Comparison of ENCODE assay signal across 12 cellular contexts in genomic region chr6:42169780-42170179, GRCh38. TPM values are rescaled to one million over a fixed set of nuclear protein-coding genes. Genes with fewer than 3 reads are reported as not detected.
A peak's percentile ranks its signal among the peaks of the same experiment; 100 is the strongest.
DNase-seq lines count a peak whose midpoint lies in the region; ATAC-seq, FAIRE-seq and TF ChIP-seq lines count a peak whose summit lies in the region.
"Not testable (repeated sequence)": the region's sequence is repeated elsewhere in the genome, so short reads cannot be mapped to it uniquely, and the experiment has no call there.
"Had no signal": no experiment of that assay in that cellular context is flagged by ENCODE, and none has a peak within 500 bp of the region (broad histone marks: within the 10 kb centered on the region; RNA-seq: fewer than 3 reads in every experiment).

No MANE protein-coding gene starts in this region.

- not testable (repeated sequence) for FAIRE-seq in K562 (lab: Jason Lieb, UNC); HepG2 (lab: Jason Lieb, UNC)

- not testable (repeated sequence) for H4K20me1 ChIP-seq in K562 (replicated peaks; ENCODE audit: control insufficient read depth, insufficient read depth, low read length); HepG2 (ENCODE audit: insufficient read depth, low read length)

- peak; percentile 51 for DNase-seq in NCI-H82 (lab: John Stamatoyannopoulos, UW)
- DNase-seq in WTC11 (ENCODE audit: low spot score); K562 (ENCODE audit: extremely low read depth in 1 of 4, low spot score in 3 of 4); HepG2 (ENCODE audit: low spot score): not testable (repeated sequence)

- intact Hi-C loops in K562 (cut with micrococcal nuclease): not testable (repeated sequence)
- intact Hi-C loops in HepG2 (cut with micrococcal nuclease; ENCODE audit: unreplicated experiment): loop anchor here (5.0 kb wide), 1 partner anchor 382 kb away; the partner anchor contains the start of gene TOMM6

- not testable (repeated sequence) for H3K36me3 Mint-ChIP-seq in WTC11

- H3K9me3 ChIP-seq in K562 (replicated peaks; ENCODE audit: control insufficient read depth, insufficient read depth, low read depth, low read length); HepG2 (ENCODE audit: low read length): not testable (repeated sequence)

- TF ChIP-seq POLR2A in K562 (conservative IDR thresholded peaks at IDR 0.05); HepG2 (IDR thresholded peaks at IDR 0.05; ENCODE audit: insufficient read depth in 1 of 2, low read depth in 2 of 2, low read length in 2 of 2): not testable (repeated sequence)

- POLR2A ChIA-PET in WTC11 (lab: Charles Lee); HepG2 (lab: Yijun Ruan, JAX): not testable (repeated sequence)
- POLR2A ChIA-PET in K562 (lab: Yijun Ruan, JAX): interaction anchor here (2.0 kb wide), 1 partner anchor 24 kb away, joined by 5 read pairs; the partner anchor contains the start of gene GUCA1B

- 25% methylated on average over 2 of the region's 2 CpGs for WGBS in K562 (ENCODE audit: insufficient coverage, low coverage, missing lambda C conversion rate)
- WGBS in HepG2 (ENCODE audit: low lambda C conversion rate): 9% methylated on average over 2 of the region's 2 CpGs

- not testable (repeated sequence) for H3K4me3 Mint-ChIP-seq in WTC11

- TF ChIP-seq CTCF in WTC11 (IDR thresholded peaks at IDR 0.05); K562 (IDR thresholded peaks at IDR 0.05 in 2 of 3, conservative IDR thresholded peaks at IDR 0.05 in 1 of 3; ENCODE audit: insufficient read depth in 2 of 3, low read depth in 1 of 3, low read length in 3 of 3); HepG2 (CRISPR knock-in tag; IDR thresholded peaks at IDR 0.05): not testable (repeated sequence)

- not testable (repeated sequence) for H3K9ac ChIP-seq in K562 (ENCODE audit: insufficient read depth in 1 of 2, low read depth in 2 of 2, low read length in 2 of 2); HepG2 (ENCODE audit: insufficient read depth, low read depth, low read length)

- TF ChIP-seq RAD21 in K562 (CRISPR knock-in tag; conservative IDR thresholded peaks at IDR 0.05 in 1 of 2, IDR thresholded peaks at IDR 0.05 in 1 of 2); HepG2 (CRISPR knock-in tag; IDR thresholded peaks at IDR 0.05): not testable (repeated sequence)

- not testable (repeated sequence) for H3K9me3 Mint-ChIP-seq in WTC11

- not testable (repeated sequence) for H3K4me1 ChIP-seq in K562 (replicated peaks in 1 of 2; ENCODE audit: control insufficient read depth in 2 of 2, insufficient read depth in 2 of 2, low read length in 2 of 2); HepG2 (ENCODE audit: insufficient read depth, low read length)

- H3K27ac Mint-ChIP-seq in WTC11: not testable (repeated sequence)

- TF ChIP-seq EP300 in K562 (IDR thresholded peaks at IDR 0.05; ENCODE audit: low read length); HepG2 (IDR thresholded peaks at IDR 0.05; ENCODE audit: low read depth in 2 of 2, low read length in 2 of 2); HepG2 (CRISPR knock-in tag; IDR thresholded peaks at IDR 0.05; ENCODE audit: borderline replicate concordance): not testable (repeated sequence)

- CTCF ChIA-PET in WTC11 (lab: Charles Lee): interaction anchor here (1.1 to 3.7 kb wide), 3 partner anchors 46 to 76 kb away, joined by 4 to 22 read pairs (median 14); partner anchors contain the start of gene MRPS10
- CTCF ChIA-PET in K562 (lab: Yijun Ruan, JAX; ENCODE audit: low intra/inter-chr PET ratio): interaction anchor here (4.6 kb wide), 1 partner anchor 45 kb away, joined by 47 read pairs; no protein-coding TSS in a partner anchor
- CTCF ChIA-PET in HepG2 (lab: Yijun Ruan, JAX; ENCODE audit: low intra/inter-chr PET ratio, low total read pairs): not testable (repeated sequence)

- H2AFZ ChIP-seq in K562 (ENCODE audit: low read depth, low read length); HepG2 (ENCODE audit: low read length): not testable (repeated sequence)

- peaks cover 20% of the 10 kb centered on the region for H3K4me1 Mint-ChIP-seq in WTC11

- BruUV-seq in K562 (replicated peaks; lab: Mats Ljungman, UMichigan); HepG2 (replicated peaks; lab: Mats Ljungman, UMichigan): not testable (repeated sequence)

- H3K4me2 ChIP-seq in K562 (ENCODE audit: insufficient read depth, low read length); HepG2 (ENCODE audit: low read depth, low read length): not testable (repeated sequence)

- H3K9me1 ChIP-seq in K562 (ENCODE audit: control insufficient read depth, insufficient read depth, low read length): not testable (repeated sequence)

- in situ Hi-C loops in K562 (cut with MboI): not testable (repeated sequence)
- in situ Hi-C loops in HepG2 (cut with HindIII; ENCODE audit: extremely low pct_ligation_motif_present, low pct_unique_long_range_greater_than_20kb): loop anchor here (5.0 kb wide), 2 partner anchors 58 to 92 kb away; no protein-coding TSS in a partner anchor

- H3K36me3 ChIP-seq in K562 (ENCODE audit: control insufficient read depth, insufficient read depth, low read length); HepG2 (replicated peaks in 1 of 2; ENCODE audit: control insufficient read depth in 1 of 2, insufficient read depth in 2 of 2, low read length in 2 of 2): not testable (repeated sequence)

- H3K79me2 ChIP-seq in K562 (ENCODE audit: control insufficient read depth, insufficient read depth, low read length); HepG2 (ENCODE audit: insufficient read depth, low read length): not testable (repeated sequence)

- H3K27ac ChIP-seq in K562 (ENCODE audit: extremely low read depth, low read depth, low read length); HepG2 (ENCODE audit: extremely low read length, insufficient read depth, low read length): not testable (repeated sequence)

- H3K4me3 ChIP-seq in K562; HepG2 (replicated peaks in 1 of 3; ENCODE audit: insufficient read depth in 1 of 3, low read depth in 2 of 3, low read length in 3 of 3): not testable (repeated sequence)

- ATAC-seq in WTC11, K562, HepG2: not testable (repeated sequence)

- H3K27me3 ChIP-seq in K562 (ENCODE audit: control insufficient read depth in 2 of 2, insufficient read depth in 2 of 2, low read length in 2 of 2); HepG2 (ENCODE audit: control insufficient read depth in 1 of 2, insufficient read depth in 2 of 2, low read length in 2 of 2): not testable (repeated sequence)

- H3K27me3 Mint-ChIP-seq in WTC11 (ENCODE audit: low read depth): peaks cover 11% of the 10 kb centered on the region

RNA-seq across cellular contexts. Expression of gene GUCA1A, which starts 3.4 kb away (rescaled TPM):
- total RNA-seq in WTC11 (2021) (10.9 to 12.9 TPM (median 12.5 TPM) in 3 replicates), K562 (2014; rRNA removed) (not detected in 2 replicates), K562 (2014; rRNA removed; fragmentation: Illumina TruSeq; extraction: Trizol) (not detected in 2 replicates), K562 (2015; rRNA removed; fragmentation: Illumina TruSeq; extraction: Trizol) (not detected in 2 replicates), K562 (2021) (not detected in 2 replicates), HepG2 (2016; rRNA removed; fragmentation: Illumina TruSeq; extraction: Trizol) (not detected in 2 replicates)
- total RNA-seq in K562 (2011; cell fraction: chromatin; rRNA removed; ENCODE audit: low replicate concordance): not detected in 2 replicates
- total RNA-seq in K562 (2011; cell fraction: nucleolus; rRNA removed): not detected in 2 replicates
- total RNA-seq in K562 (2011; cell fraction: nucleoplasm; rRNA removed): not detected in 2 replicates
- polyA plus RNA-seq in K562 (2011; rRNA removed) (not detected in 2 replicates), K562 (2014; fragmentation: Illumina TruSeq; extraction: Trizol) (not detected in 2 replicates), K562 (2014; fragmentation: Nextera tagmentation; extraction: Ambion mirVana) (not detected), K562 (2014; rRNA removed) (not detected in 2 replicates), HepG2 (2011; rRNA removed) (not detected in 2 replicates)
- not detected in 2 replicates for polyA plus RNA-seq in K562 (2011; cell fraction: cytosol; rRNA removed)
- not detected in 2 replicates for polyA plus RNA-seq in K562 (2011; cell fraction: nucleus; rRNA removed)
- not detected in 2 replicates for polyA plus RNA-seq in K562 (2012)
- not detected in 2 replicates for polyA minus RNA-seq in K562 (2011; rRNA and poly(A)+ RNA removed)
- polyA minus RNA-seq in K562 (2011; cell fraction: cytosol; rRNA and poly(A)+ RNA removed): not detected in 2 replicates
- polyA minus RNA-seq in K562 (2011; cell fraction: nucleus; rRNA and poly(A)+ RNA removed): not detected in 2 replicates
- not detected in 2 replicates for total RNA-seq in HepG2 (2016; cell fraction: cytosol; rRNA removed; fragmentation: Illumina TruSeq; extraction: Trizol; ENCODE audit: low read depth)
- total RNA-seq in HepG2 (2016; cell fraction: insoluble cytoplasmic fraction; rRNA removed; fragmentation: Illumina TruSeq; extraction: Trizol): not detected in 2 replicates
- not detected in 2 replicates for total RNA-seq in HepG2 (2016; cell fraction: membrane; rRNA removed; fragmentation: Illumina TruSeq; extraction: Trizol)
- not detected in 2 replicates for total RNA-seq in HepG2 (2016; cell fraction: nucleus; rRNA removed; fragmentation: Illumina TruSeq; extraction: Trizol)
- not detected in 2 replicates for polyA plus RNA-seq in HepG2 (2011; cell fraction: cytosol; rRNA removed)
- polyA plus RNA-seq in HepG2 (2011; cell fraction: nucleus; rRNA removed): not detected in 2 replicates
- polyA plus RNA-seq in HepG2 (2012): not detected in 2 replicates
- polyA plus RNA-seq in HepG2 (2016; cell fraction: cytosol; fragmentation: Illumina TruSeq; extraction: Trizol; ENCODE audit: low read depth): not detected in 2 replicates
- polyA plus RNA-seq in HepG2 (2016; cell fraction: insoluble cytoplasmic fraction; fragmentation: Illumina TruSeq; extraction: Trizol; ENCODE audit: low read depth): not detected in 2 replicates
- polyA plus RNA-seq in HepG2 (2016; cell fraction: membrane; fragmentation: Illumina TruSeq; extraction: Trizol; ENCODE audit: low read depth): not detected in 2 replicates
- polyA plus RNA-seq in HepG2 (2016; cell fraction: nucleus; fragmentation: Illumina TruSeq; extraction: Trizol; ENCODE audit: insufficient read depth, low read depth): not detected in 2 replicates
- not detected in 2 replicates for polyA minus RNA-seq in HepG2 (2011; rRNA and poly(A)+ RNA removed; ENCODE audit: low replicate concordance)
- polyA minus RNA-seq in HepG2 (2011; cell fraction: cytosol; rRNA and poly(A)+ RNA removed): not detected in 2 replicates
- polyA minus RNA-seq in HepG2 (2011; cell fraction: nucleus; rRNA and poly(A)+ RNA removed): not detected in 2 replicates
- total RNA-seq: A673; CD4-positive, alpha-beta memory T cell; CD4-positive, CD25-positive, alpha-beta regulatory T cell; CD8-positive, alpha-beta memory T cell; Daoy; G401; GM12878 had no signal
- polyA plus RNA-seq: CD14-positive monocyte; CD4-positive, alpha-beta memory T cell; CD4-positive, CD25-positive, alpha-beta regulatory T cell; CD8-positive, alpha-beta memory T cell; GM12878 had no signal

RNA-seq across cellular contexts. Expression of gene GUCA1B, which starts 25.0 kb away (rescaled TPM):
- total RNA-seq in WTC11 (2021) (2.0 to 3.7 TPM (median 2.7 TPM) in 3 replicates), K562 (2014; rRNA removed) (0.20 and 0.23 TPM in 2 replicates), K562 (2014; rRNA removed; fragmentation: Illumina TruSeq; extraction: Trizol) (0.69 and 0.77 TPM in 2 replicates), K562 (2015; rRNA removed; fragmentation: Illumina TruSeq; extraction: Trizol) (0.34 and 0.51 TPM in 2 replicates), K562 (2021) (0.92 and 0.95 TPM in 2 replicates), HepG2 (2016; rRNA removed; fragmentation: Illumina TruSeq; extraction: Trizol) (0.31 and 0.75 TPM in 2 replicates)
- total RNA-seq in K562 (2011; cell fraction: chromatin; rRNA removed; ENCODE audit: low replicate concordance): 3.9 and 6.5 TPM in 2 replicates
- total RNA-seq in K562 (2011; cell fraction: nucleolus; rRNA removed): 3.2 and 3.3 TPM in 2 replicates
- total RNA-seq in K562 (2011; cell fraction: nucleoplasm; rRNA removed): 5.9 and 7.7 TPM in 2 replicates
- polyA plus RNA-seq in K562 (2011; rRNA removed) (0.54 and 1.7 TPM in 2 replicates), K562 (2014; fragmentation: Illumina TruSeq; extraction: Trizol) (0.43 and 0.48 TPM in 2 replicates), K562 (2014; fragmentation: Nextera tagmentation; extraction: Ambion mirVana) (not detected), K562 (2014; rRNA removed) (0.21 TPM in 1 of 2 replicates, not detected in the other), HepG2 (2011; rRNA removed) (0.58 and 0.74 TPM in 2 replicates)
- polyA plus RNA-seq in K562 (2011; cell fraction: cytosol; rRNA removed): 0.19 and 1.4 TPM in 2 replicates
- 2.5 and 3.8 TPM in 2 replicates for polyA plus RNA-seq in K562 (2011; cell fraction: nucleus; rRNA removed)
- 0.40 and 1.4 TPM in 2 replicates for polyA plus RNA-seq in K562 (2012)
- 0.60 and 1.3 TPM in 2 replicates for polyA minus RNA-seq in K562 (2011; rRNA and poly(A)+ RNA removed)
- not detected in 2 replicates for polyA minus RNA-seq in K562 (2011; cell fraction: cytosol; rRNA and poly(A)+ RNA removed)
- polyA minus RNA-seq in K562 (2011; cell fraction: nucleus; rRNA and poly(A)+ RNA removed): 0.54 and 1.7 TPM in 2 replicates
- not detected in 2 replicates for total RNA-seq in HepG2 (2016; cell fraction: cytosol; rRNA removed; fragmentation: Illumina TruSeq; extraction: Trizol; ENCODE audit: low read depth)
- total RNA-seq in HepG2 (2016; cell fraction: insoluble cytoplasmic fraction; rRNA removed; fragmentation: Illumina TruSeq; extraction: Trizol): 0.22 and 0.26 TPM in 2 replicates
- total RNA-seq in HepG2 (2016; cell fraction: membrane; rRNA removed; fragmentation: Illumina TruSeq; extraction: Trizol): 0.28 TPM in 1 of 2 replicates, not detected in the other
- total RNA-seq in HepG2 (2016; cell fraction: nucleus; rRNA removed; fragmentation: Illumina TruSeq; extraction: Trizol): 0.34 and 0.47 TPM in 2 replicates
- polyA plus RNA-seq in HepG2 (2011; cell fraction: cytosol; rRNA removed): 0.23 and 0.40 TPM in 2 replicates
- polyA plus RNA-seq in HepG2 (2011; cell fraction: nucleus; rRNA removed): 2.1 and 2.6 TPM in 2 replicates
- 0.72 and 1.5 TPM in 2 replicates for polyA plus RNA-seq in HepG2 (2012)
- not detected in 2 replicates for polyA plus RNA-seq in HepG2 (2016; cell fraction: cytosol; fragmentation: Illumina TruSeq; extraction: Trizol; ENCODE audit: low read depth)
- 0.38 and 0.50 TPM in 2 replicates for polyA plus RNA-seq in HepG2 (2016; cell fraction: insoluble cytoplasmic fraction; fragmentation: Illumina TruSeq; extraction: Trizol; ENCODE audit: low read depth)
- polyA plus RNA-seq in HepG2 (2016; cell fraction: membrane; fragmentation: Illumina TruSeq; extraction: Trizol; ENCODE audit: low read depth): 0.17 and 0.26 TPM in 2 replicates
- polyA plus RNA-seq in HepG2 (2016; cell fraction: nucleus; fragmentation: Illumina TruSeq; extraction: Trizol; ENCODE audit: insufficient read depth, low read depth): 0.89 and 2.5 TPM in 2 replicates
- 0.19 and 0.26 TPM in 2 replicates for polyA minus RNA-seq in HepG2 (2011; rRNA and poly(A)+ RNA removed; ENCODE audit: low replicate concordance)
- polyA minus RNA-seq in HepG2 (2011; cell fraction: cytosol; rRNA and poly(A)+ RNA removed): not detected in 2 replicates
- polyA minus RNA-seq in HepG2 (2011; cell fraction: nucleus; rRNA and poly(A)+ RNA removed): 0.90 and 0.99 TPM in 2 replicates
- total RNA-seq: G401 had no signal
- polyA plus RNA-seq: CD8-positive, alpha-beta memory T cell had no signal

RNA-seq across cellular contexts. Expression of gene C6orf132, which starts 27.4 kb away (rescaled TPM):
- total RNA-seq in WTC11 (2021) (38.1 to 52.6 TPM (median 38.2 TPM) in 3 replicates), K562 (2014; rRNA removed) (0.14 and 0.20 TPM in 2 replicates), K562 (2014; rRNA removed; fragmentation: Illumina TruSeq; extraction: Trizol) (0.16 and 0.18 TPM in 2 replicates), K562 (2015; rRNA removed; fragmentation: Illumina TruSeq; extraction: Trizol) (0.08 and 0.11 TPM in 2 replicates), K562 (2021) (0.22 and 0.35 TPM in 2 replicates), HepG2 (2016; rRNA removed; fragmentation: Illumina TruSeq; extraction: Trizol) (1.5 and 3.0 TPM in 2 replicates)
- 1.0 and 1.2 TPM in 2 replicates for total RNA-seq in K562 (2011; cell fraction: chromatin; rRNA removed; ENCODE audit: low replicate concordance)
- total RNA-seq in K562 (2011; cell fraction: nucleolus; rRNA removed): 0.53 and 1.0 TPM in 2 replicates
- total RNA-seq in K562 (2011; cell fraction: nucleoplasm; rRNA removed): 1.0 and 2.0 TPM in 2 replicates
- polyA plus RNA-seq in K562 (2011; rRNA removed) (0.20 and 0.21 TPM in 2 replicates), K562 (2014; fragmentation: Illumina TruSeq; extraction: Trizol) (0.10 TPM in 2 replicates), K562 (2014; fragmentation: Nextera tagmentation; extraction: Ambion mirVana) (under 1 TPM; 0.06 to 0.08 TPM), K562 (2014; rRNA removed) (0.16 and 0.26 TPM in 2 replicates), HepG2 (2011; rRNA removed) (0.78 and 0.85 TPM in 2 replicates)
- polyA plus RNA-seq in K562 (2011; cell fraction: cytosol; rRNA removed): 0.16 and 0.25 TPM in 2 replicates
- 0.20 and 0.33 TPM in 2 replicates for polyA plus RNA-seq in K562 (2011; cell fraction: nucleus; rRNA removed)
- polyA plus RNA-seq in K562 (2012): 0.21 and 0.35 TPM in 2 replicates
- 0.51 and 0.67 TPM in 2 replicates for polyA minus RNA-seq in K562 (2011; rRNA and poly(A)+ RNA removed)
- 0.19 TPM in 1 of 2 replicates, not detected in the other for polyA minus RNA-seq in K562 (2011; cell fraction: cytosol; rRNA and poly(A)+ RNA removed)
- 0.40 and 0.44 TPM in 2 replicates for polyA minus RNA-seq in K562 (2011; cell fraction: nucleus; rRNA and poly(A)+ RNA removed)
- total RNA-seq in HepG2 (2016; cell fraction: cytosol; rRNA removed; fragmentation: Illumina TruSeq; extraction: Trizol; ENCODE audit: low read depth): 3.8 and 6.3 TPM in 2 replicates
- 1.5 and 2.5 TPM in 2 replicates for total RNA-seq in HepG2 (2016; cell fraction: insoluble cytoplasmic fraction; rRNA removed; fragmentation: Illumina TruSeq; extraction: Trizol)
- total RNA-seq in HepG2 (2016; cell fraction: membrane; rRNA removed; fragmentation: Illumina TruSeq; extraction: Trizol): 5.3 and 6.4 TPM in 2 replicates
- total RNA-seq in HepG2 (2016; cell fraction: nucleus; rRNA removed; fragmentation: Illumina TruSeq; extraction: Trizol): 0.78 and 1.4 TPM in 2 replicates
- 0.46 and 0.76 TPM in 2 replicates for polyA plus RNA-seq in HepG2 (2011; cell fraction: cytosol; rRNA removed)
- 0.88 and 1.0 TPM in 2 replicates for polyA plus RNA-seq in HepG2 (2011; cell fraction: nucleus; rRNA removed)
- 0.83 and 1.1 TPM in 2 replicates for polyA plus RNA-seq in HepG2 (2012)
- 7.0 and 9.3 TPM in 2 replicates for polyA plus RNA-seq in HepG2 (2016; cell fraction: cytosol; fragmentation: Illumina TruSeq; extraction: Trizol; ENCODE audit: low read depth)
- polyA plus RNA-seq in HepG2 (2016; cell fraction: insoluble cytoplasmic fraction; fragmentation: Illumina TruSeq; extraction: Trizol; ENCODE audit: low read depth): 1.6 and 3.8 TPM in 2 replicates
- 6.1 and 6.6 TPM in 2 replicates for polyA plus RNA-seq in HepG2 (2016; cell fraction: membrane; fragmentation: Illumina TruSeq; extraction: Trizol; ENCODE audit: low read depth)
- 1.1 and 1.6 TPM in 2 replicates for polyA plus RNA-seq in HepG2 (2016; cell fraction: nucleus; fragmentation: Illumina TruSeq; extraction: Trizol; ENCODE audit: insufficient read depth, low read depth)
- polyA minus RNA-seq in HepG2 (2011; rRNA and poly(A)+ RNA removed; ENCODE audit: low replicate concordance): 0.30 and 0.56 TPM in 2 replicates
- polyA minus RNA-seq in HepG2 (2011; cell fraction: cytosol; rRNA and poly(A)+ RNA removed): 0.97 TPM in 1 of 2 replicates, not detected in the other
- 0.50 and 0.64 TPM in 2 replicates for polyA minus RNA-seq in HepG2 (2011; cell fraction: nucleus; rRNA and poly(A)+ RNA removed)
- total RNA-seq: CD4-positive, alpha-beta memory T cell; CD4-positive, CD25-positive, alpha-beta regulatory T cell; Daoy; G401 had no signal
- polyA plus RNA-seq: CD14-positive monocyte; CD4-positive, alpha-beta memory T cell; CD8-positive, alpha-beta memory T cell had no signal

RNA-seq across cellular contexts. Expression of gene MRPS10, which starts 47.9 kb away (rescaled TPM):
- total RNA-seq in WTC11 (2021) (30.7 to 32.9 TPM (median 31.3 TPM) in 3 replicates), K562 (2014; rRNA removed) (48.6 and 50.3 TPM in 2 replicates), K562 (2014; rRNA removed; fragmentation: Illumina TruSeq; extraction: Trizol) (93.7 and 106 TPM in 2 replicates), K562 (2015; rRNA removed; fragmentation: Illumina TruSeq; extraction: Trizol) (72.7 and 78.8 TPM in 2 replicates), K562 (2021) (51.1 and 53.7 TPM in 2 replicates), HepG2 (2016; rRNA removed; fragmentation: Illumina TruSeq; extraction: Trizol) (54.6 and 79.2 TPM in 2 replicates)
- total RNA-seq in K562 (2011; cell fraction: chromatin; rRNA removed; ENCODE audit: low replicate concordance): 25.3 and 53.6 TPM in 2 replicates
- total RNA-seq in K562 (2011; cell fraction: nucleolus; rRNA removed): 17.6 and 18.5 TPM in 2 replicates
- total RNA-seq in K562 (2011; cell fraction: nucleoplasm; rRNA removed): 37.0 and 65.0 TPM in 2 replicates
- polyA plus RNA-seq in K562 (2011; rRNA removed) (57.0 and 102 TPM in 2 replicates), K562 (2014; fragmentation: Illumina TruSeq; extraction: Trizol) (94.8 and 99.9 TPM in 2 replicates), K562 (2014; fragmentation: Nextera tagmentation; extraction: Ambion mirVana) (100 to 1,000 TPM; 126 to 166 TPM), K562 (2014; rRNA removed) (65.9 and 86.5 TPM in 2 replicates), HepG2 (2011; rRNA removed) (22.8 and 31.7 TPM in 2 replicates)
- polyA plus RNA-seq in K562 (2011; cell fraction: cytosol; rRNA removed): 26.0 and 42.1 TPM in 2 replicates
- 11.1 and 15.9 TPM in 2 replicates for polyA plus RNA-seq in K562 (2011; cell fraction: nucleus; rRNA removed)
- 55.9 and 63.4 TPM in 2 replicates for polyA plus RNA-seq in K562 (2012)
- 48.2 and 55.1 TPM in 2 replicates for polyA minus RNA-seq in K562 (2011; rRNA and poly(A)+ RNA removed)
- 13.4 and 24.6 TPM in 2 replicates for polyA minus RNA-seq in K562 (2011; cell fraction: cytosol; rRNA and poly(A)+ RNA removed)
- polyA minus RNA-seq in K562 (2011; cell fraction: nucleus; rRNA and poly(A)+ RNA removed): 8.6 and 17.8 TPM in 2 replicates
- total RNA-seq in HepG2 (2016; cell fraction: cytosol; rRNA removed; fragmentation: Illumina TruSeq; extraction: Trizol; ENCODE audit: low read depth): 12.2 and 13.6 TPM in 2 replicates
- total RNA-seq in HepG2 (2016; cell fraction: insoluble cytoplasmic fraction; rRNA removed; fragmentation: Illumina TruSeq; extraction: Trizol): 55.4 and 85.0 TPM in 2 replicates
- total RNA-seq in HepG2 (2016; cell fraction: membrane; rRNA removed; fragmentation: Illumina TruSeq; extraction: Trizol): 37.8 and 41.2 TPM in 2 replicates
- 20.0 and 20.7 TPM in 2 replicates for total RNA-seq in HepG2 (2016; cell fraction: nucleus; rRNA removed; fragmentation: Illumina TruSeq; extraction: Trizol)
- polyA plus RNA-seq in HepG2 (2011; cell fraction: cytosol; rRNA removed): 16.1 and 23.7 TPM in 2 replicates
- polyA plus RNA-seq in HepG2 (2011; cell fraction: nucleus; rRNA removed): 4.2 and 5.9 TPM in 2 replicates
- polyA plus RNA-seq in HepG2 (2012): 22.8 and 28.4 TPM in 2 replicates
- polyA plus RNA-seq in HepG2 (2016; cell fraction: cytosol; fragmentation: Illumina TruSeq; extraction: Trizol; ENCODE audit: low read depth): 14.5 and 15.5 TPM in 2 replicates
- 81.8 and 85.5 TPM in 2 replicates for polyA plus RNA-seq in HepG2 (2016; cell fraction: insoluble cytoplasmic fraction; fragmentation: Illumina TruSeq; extraction: Trizol; ENCODE audit: low read depth)
- polyA plus RNA-seq in HepG2 (2016; cell fraction: membrane; fragmentation: Illumina TruSeq; extraction: Trizol; ENCODE audit: low read depth): 32.1 and 36.3 TPM in 2 replicates
- polyA plus RNA-seq in HepG2 (2016; cell fraction: nucleus; fragmentation: Illumina TruSeq; extraction: Trizol; ENCODE audit: insufficient read depth, low read depth): 30.6 and 31.3 TPM in 2 replicates
- 5.2 and 11.4 TPM in 2 replicates for polyA minus RNA-seq in HepG2 (2011; rRNA and poly(A)+ RNA removed; ENCODE audit: low replicate concordance)
- polyA minus RNA-seq in HepG2 (2011; cell fraction: cytosol; rRNA and poly(A)+ RNA removed): 13.1 and 14.4 TPM in 2 replicates
- 12.4 and 15.7 TPM in 2 replicates for polyA minus RNA-seq in HepG2 (2011; cell fraction: nucleus; rRNA and poly(A)+ RNA removed)

Comparison
In these comparisons a context has a peak if more than half of its experiments do, and no peak if none do; other contexts are left out.
1. RNA of gene GUCA1A, which starts 3.4 kb away (total RNA-seq): 10.9 to 12.9 TPM in WTC11; not detected in K562 and not detected in HepG2; every median in the first group is over 10 times any median in the second.